ENCODE assay signal across 21 cellular contexts in genomic region chr2:17617508-17617907, GRCh38.
"Had no signal": no experiment of that assay in that cellular context is flagged by ENCODE, and none has a peak within 500 bp of the region (broad histone marks: within the 10 kb centered on the region; RNA-seq: fewer than 3 reads in every experiment).

No MANE protein-coding gene starts in this region.

- H3K4me3 ChIP-seq: coronary artery, dorsolateral prefrontal cortex, esophagus muscularis mucosa, gastroesophageal sphincter, heart left ventricle, hepatocyte, left lung, lower lobe of right lung, mucosa of descending colon had no signal

- H2AFZ ChIP-seq: hepatocyte had no signal

- DNase-seq: dermis blood vessel endothelial cell; dorsolateral prefrontal cortex; effector CD4-positive, alpha-beta T cell; effector memory CD4-positive, alpha-beta T cell; foreskin keratinocyte; heart left ventricle; immature natural killer cell; left cardiac atrium; left lung; left ventricle myocardium superior; lower lobe of right lung; mesenchymal stem cell; mucosa of descending colon had no signal

- H3K79me2 ChIP-seq: hepatocyte had no signal

- H3K4me2 ChIP-seq: hepatocyte had no signal

- H3K27ac ChIP-seq: coronary artery, esophagus muscularis mucosa, foreskin keratinocyte, gastroesophageal sphincter, heart left ventricle, hepatocyte, left lung, lower lobe of right lung had no signal

- H3K27me3 ChIP-seq: esophagus muscularis mucosa, foreskin keratinocyte, gastroesophageal sphincter, heart left ventricle, hepatocyte, left lung had no signal

- ATAC-seq: foreskin keratinocyte, gastroesophageal sphincter, heart left ventricle, left cardiac atrium, left lung, left ventricle myocardium superior, lower lobe of right lung, mucosa of descending colon had no signal

- FAIRE-seq: colon, endothelial cell of umbilical vein, frontal cortex, keratinocyte had no signal

- H3K36me3 ChIP-seq: esophagus muscularis mucosa, gastroesophageal sphincter, heart left ventricle, left lung, lower lobe of right lung had no signal

- H3K4me1 ChIP-seq: left lung, lower lobe of right lung had no signal

- H3K9me3 ChIP-seq: esophagus muscularis mucosa, gastroesophageal sphincter, heart left ventricle, left lung, lower lobe of right lung, mucosa of descending colon had no signal
